Comparison of ENCODE assay signal across 14 cellular contexts in the genomic region with DNA sequence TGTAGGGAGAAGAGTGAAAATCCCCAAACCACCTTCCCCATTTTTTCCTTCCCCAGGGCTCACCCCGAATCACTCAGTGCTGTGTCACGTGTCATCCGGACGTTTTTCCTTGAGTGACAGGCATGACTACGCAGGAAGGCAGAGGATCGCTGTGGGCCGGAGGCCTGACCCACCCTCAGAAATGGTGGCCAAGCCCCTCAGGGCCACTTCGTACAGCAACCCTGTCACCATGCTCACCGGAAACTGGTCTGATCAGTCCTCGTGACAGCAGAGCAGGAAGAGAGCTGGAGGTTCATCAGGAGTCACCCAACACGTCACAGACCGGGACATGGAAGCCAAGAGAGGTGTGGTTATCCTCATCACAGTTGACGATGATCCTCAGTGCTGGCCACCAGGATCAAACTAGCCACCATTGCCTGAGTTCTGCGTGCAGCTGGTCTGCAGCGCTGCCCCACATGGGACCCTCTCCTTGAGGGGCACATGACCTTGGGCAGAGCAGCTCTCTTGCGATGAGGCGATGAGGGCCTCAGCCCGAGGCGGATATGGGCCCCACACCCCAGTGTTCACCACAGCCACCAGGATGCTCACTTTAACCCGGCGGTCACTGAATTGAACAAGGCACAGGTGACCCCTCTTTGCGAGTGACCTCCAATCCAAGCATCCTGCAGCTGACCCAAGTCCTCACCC.
DNase-seq lines count a peak whose midpoint lies in the region; ATAC-seq, FAIRE-seq and TF ChIP-seq lines count a peak whose summit lies in the region.
"Had no signal": no experiment of that assay in that cellular context is flagged by ENCODE, and none has a peak within 500 bp of the region (broad histone marks: within the 10 kb centered on the region; RNA-seq: fewer than 3 reads in every experiment).

No MANE protein-coding gene starts in this region.

- no peak overlapping the region for H3K9ac ChIP-seq in mammary epithelial cell (ENCODE audit: insufficient read depth, low read length)

- H3K9me3 ChIP-seq in mammary epithelial cell (replicated peaks; ENCODE audit: insufficient read depth, low read length) = no peaks in the 10 kb centered on the region
- peaks cover 16% of the 10 kb centered on the region; the same call in 1 of the 2 replicates for H3K9me3 ChIP-seq in OCI-LY7 (ENCODE audit: low read length)

- H3K9me3 Mint-ChIP-seq in activated naive CD8-positive, alpha-beta T cell (ENCODE audit: low read depth) = peaks cover 13% of the 10 kb centered on the region
- H3K9me3 Mint-ChIP-seq in neural crest cell = peaks cover 10% of the 10 kb centered on the region
- H3K9me3 Mint-ChIP-seq: endodermal cell had no signal

- no peaks in the 10 kb centered on the region for H3K27me3 ChIP-seq in mammary epithelial cell (ENCODE audit: insufficient read depth, low read length)
- H3K27me3 ChIP-seq: Peyer's patch had no signal

- WGBS in mammary epithelial cell (ENCODE audit: low coverage, missing lambda C conversion rate) = 71% methylated on average over 18 of the region's 22 CpGs

- POLR2A ChIA-PET in OCI-LY7 (lab: Charles Lee) = interaction anchor here (0.6 kb wide), 1 partner anchor 175 kb away, joined by 3 read pairs; no protein-coding TSS in a partner anchor

- H3K36me3 ChIP-seq in mammary epithelial cell (ENCODE audit: insufficient read depth, low read length) (no peaks in the 10 kb centered on the region), OCI-LY7 (ENCODE audit: insufficient read depth, low read length) (no peaks in the 10 kb centered on the region)
- H3K36me3 ChIP-seq: Peyer's patch, suprapubic skin had no signal

- H3K4me3 ChIP-seq in mammary epithelial cell (replicated peaks in 1 of 3; ENCODE audit: insufficient read depth in 1 of 3, low read depth in 2 of 3, low read length in 3 of 3) (no peak overlapping the region), OCI-LY7 (ENCODE audit: low read depth, low read length, poor library complexity, severe bottlenecking) (no peak overlapping the region)
- H3K4me3 ChIP-seq: lung, Peyer's patch, suprapubic skin had no signal

- H3K79me2 ChIP-seq in mammary epithelial cell (ENCODE audit: insufficient read depth, low read length) (no peaks in the 10 kb centered on the region), OCI-LY7 (ENCODE audit: insufficient read depth, low read depth, low read length) (no peaks in the 10 kb centered on the region)

- peak; percentile 69 for FAIRE-seq in GM12892 (lab: Jason Lieb, UNC)
- FAIRE-seq: islet of Langerhans had no signal

- dilution Hi-C loops in mammary epithelial cell (cut with HindIII; ENCODE audit: low sequenced_read_pairs) = no loop called here

- no peak overlapping the region for H3K27ac ChIP-seq in mammary epithelial cell (ENCODE audit: insufficient read depth, low read depth, low read length)
- no peak overlapping the region for H3K27ac ChIP-seq in OCI-LY7 (ENCODE audit: low read depth, low read length, poor library complexity, severe bottlenecking)
- H3K27ac ChIP-seq: Peyer's patch, suprapubic skin had no signal

- CTCF ChIA-PET in mammary epithelial cell (lab: Charles Lee; ENCODE audit: low non-redundant PET) (no interaction called here), OCI-LY7 (lab: Charles Lee; ENCODE audit: unreplicated experiment) (no interaction called here)

- H3K27ac Mint-ChIP-seq in activated naive CD8-positive, alpha-beta T cell = peak overlapping the region; percentile 80
- H3K27ac Mint-ChIP-seq in neural crest cell (ENCODE audit: unreplicated experiment) = peak overlapping the region; percentile 75
- H3K27ac Mint-ChIP-seq: endodermal cell had no signal

- no peaks in the 10 kb centered on the region for H3K27me3 Mint-ChIP-seq in activated naive CD8-positive, alpha-beta T cell
- peaks cover 3% of the 10 kb centered on the region for H3K27me3 Mint-ChIP-seq in neural crest cell (ENCODE audit: low read depth)

- TF ChIP-seq CTCF in neural crest cell (conservative IDR thresholded peaks at IDR 0.05) (no peak), mammary epithelial cell (conservative IDR thresholded peaks at IDR 0.05 in 1 of 2, IDR thresholded peaks at IDR 0.05 in 1 of 2; ENCODE audit: extremely low read depth in 1 of 2, insufficient read depth in 1 of 2, low read depth in 1 of 2, low read length in 2 of 2) (no peak), OCI-LY7 (conservative IDR thresholded peaks at IDR 0.05; ENCODE audit: low read length) (no peak)

- no peaks in the 10 kb centered on the region for H3K9me2 ChIP-seq in OCI-LY7 (ENCODE audit: insufficient read depth, low read length)

- BruUV-seq in mammary epithelial cell (replicated peaks; lab: Mats Ljungman, UMichigan) (no TSS peak), OCI-LY7 (replicated peaks; lab: Mats Ljungman, UMichigan) (no TSS peak)

- H3K36me3 Mint-ChIP-seq in activated naive CD8-positive, alpha-beta T cell = peaks cover 6% of the 10 kb centered on the region
- H3K36me3 Mint-ChIP-seq in neural crest cell (ENCODE audit: low read depth) = peaks cover 6% of the 10 kb centered on the region

- peaks cover 28% of the 10 kb centered on the region for H3K4me1 Mint-ChIP-seq in activated naive CD8-positive, alpha-beta T cell (ENCODE audit: low read depth)
- peaks cover 24% of the 10 kb centered on the region for H3K4me1 Mint-ChIP-seq in neural crest cell

- ATAC-seq in GM19351 (IDR thresholded peaks at IDR 0.05; ENCODE audit: unreplicated experiment) (peak; percentile 2), HG02973 (IDR thresholded peaks at IDR 0.05; ENCODE audit: unreplicated experiment) (no peak)

- H3K4me3 Mint-ChIP-seq in activated naive CD8-positive, alpha-beta T cell = peak overlapping the region; percentile 53
- no peak overlapping the region for H3K4me3 Mint-ChIP-seq in neural crest cell
- H3K4me3 Mint-ChIP-seq: endodermal cell had no signal

- H4K20me1 ChIP-seq in mammary epithelial cell (ENCODE audit: insufficient read depth, low read length) = no peaks in the 10 kb centered on the region
- H4K20me1 ChIP-seq in OCI-LY7 (ENCODE audit: insufficient read depth, low read length) = no peaks in the 10 kb centered on the region

- no peak overlapping the region for H2AFZ ChIP-seq in mammary epithelial cell (ENCODE audit: low read depth, low read length)
- H2AFZ ChIP-seq in OCI-LY7 (ENCODE audit: low read length) = no peak overlapping the region

- H3K4me1 ChIP-seq in mammary epithelial cell (ENCODE audit: insufficient read depth, low read length) (no peaks in the 10 kb centered on the region), OCI-LY7 (ENCODE audit: insufficient read depth, low read length, poor library complexity, severe bottlenecking) (peaks cover 7% of the 10 kb centered on the region)
- H3K4me1 ChIP-seq: Peyer's patch, suprapubic skin had no signal

- DNase-seq in GM12892 (ENCODE audit: insufficient read length) = no peak
- no peak for DNase-seq in neural crest cell (ENCODE audit: low read depth, low spot score)
- no peak for DNase-seq in mammary epithelial cell
- DNase-seq in OCI-LY7 (ENCODE audit: low spot score) = no peak
- DNase-seq: endodermal cell, MM.1S, NCI-H1694, Peyer's patch had no signal

- no peak for TF ChIP-seq POLR2A in GM12892 (IDR thresholded peaks at IDR 0.05; ENCODE audit: low read depth, low read length)

- intact Hi-C loops in mammary epithelial cell (cut with micrococcal nuclease) (no loop called here), OCI-LY7 (cut with micrococcal nuclease; ENCODE audit: unreplicated experiment) (no loop called here)

- H3K4me2 ChIP-seq in mammary epithelial cell (ENCODE audit: insufficient read depth, low read depth, low read length) (no peak overlapping the region), OCI-LY7 (ENCODE audit: low read length) (no peak overlapping the region)

- in situ Hi-C loops in mammary epithelial cell (cut with MboI; ENCODE audit: low sequenced_read_pairs in 2 of 2) = loop anchor here in 1 of 2 donors (25.0 kb wide), 1 partner anchor 114 kb away; no protein-coding TSS in a partner anchor
